Comparison of ENCODE assay signal across 1 cellular context in the genomic region with DNA sequence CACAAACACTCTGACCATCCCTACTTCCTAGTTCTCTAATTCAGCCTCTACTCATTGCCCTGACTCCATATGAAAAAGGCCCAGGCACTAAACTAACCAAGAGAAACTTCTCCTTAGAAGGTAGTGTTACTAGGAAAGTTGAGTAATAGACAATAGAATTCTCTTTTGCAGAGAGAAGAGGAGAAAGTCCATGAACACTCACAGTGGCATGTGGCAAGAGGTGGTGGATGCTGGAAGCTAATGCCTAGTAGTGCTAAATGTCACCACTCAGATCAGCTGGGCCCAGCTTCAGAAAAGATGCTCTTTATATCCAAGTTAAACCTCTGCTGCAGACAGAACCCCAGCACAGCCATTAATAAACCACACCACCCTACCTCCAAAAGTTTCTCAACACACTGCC.
TF ChIP-seq lines count a peak whose summit lies in the region.

No MANE protein-coding gene starts in this region.

TF ChIP-seq in K562, 482 proteins besides CTCF, POLR2A, EP300 and RAD21:
- peak in 1 of 2 experiments; percentile 69; a peak in 1 of 4 replicates for TF ChIP-seq SRF (CRISPR knock-in tag; IDR thresholded peaks at IDR 0.05)
- no peak for TF ChIP-seq SMAD1 (IDR thresholded peaks at IDR 0.05; ENCODE audit: low read depth, low read length, partially characterized antibody)
- no peak for TF ChIP-seq ZNF644 (tag; IDR thresholded peaks at IDR 0.05; ENCODE audit: low read depth)
- TF ChIP-seq LARP7 (IDR thresholded peaks at IDR 0.05), result no peak
